Comparison of ENCODE assay signal across 1 cellular context in the genomic region with DNA sequence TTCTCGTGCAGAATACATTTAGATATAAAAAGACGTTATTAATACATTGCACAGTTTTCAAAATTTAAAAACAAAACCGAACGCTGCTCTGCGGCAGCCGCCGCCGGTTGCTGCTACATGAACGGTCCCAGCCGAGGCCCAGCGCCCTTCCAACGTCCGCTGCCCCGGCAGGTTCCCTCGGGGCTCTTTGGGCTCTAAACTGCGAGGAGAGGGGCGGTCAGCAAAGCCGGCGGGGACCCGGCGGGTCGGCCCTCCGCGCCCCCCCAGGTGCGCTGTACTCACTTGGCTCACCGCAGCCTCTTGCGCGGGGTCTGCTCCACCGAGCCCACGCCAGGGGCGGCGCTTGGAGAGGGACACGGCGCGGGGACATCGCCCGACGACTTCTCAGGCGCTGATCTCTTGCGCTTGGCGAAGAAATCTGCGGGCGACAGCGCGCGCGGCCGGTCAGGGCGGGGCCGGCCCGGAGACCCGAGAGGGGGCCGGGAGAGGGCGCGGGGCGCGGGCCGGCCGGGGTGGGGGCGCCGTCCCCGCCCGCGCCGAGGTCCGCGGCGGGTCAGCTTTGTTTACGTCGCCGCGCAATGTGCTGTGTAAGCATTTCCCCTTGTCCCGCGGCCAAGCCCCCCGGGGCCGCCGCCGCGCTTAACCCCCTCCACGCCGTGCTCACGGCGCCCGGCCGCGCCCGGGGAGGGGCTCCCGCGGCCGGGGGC.
TF ChIP-seq lines count a peak whose summit lies in the region.

No MANE protein-coding gene starts in this region.

TF ChIP-seq in K562, 482 proteins besides CTCF, POLR2A, EP300 and RAD21 (continued from another document):
- TF ChIP-seq BRD9 (IDR thresholded peaks at IDR 0.05; ENCODE audit: low read depth, partially characterized antibody), result no peak
- no peak for TF ChIP-seq ZC3H11A (IDR thresholded peaks at IDR 0.05; ENCODE audit: low read depth, low read length)
- TF ChIP-seq HNRNPH1 (optimal IDR thresholded peaks at IDR 0.05; ENCODE audit: low read depth, low read length), result no peak
- TF ChIP-seq, protein P1, sequence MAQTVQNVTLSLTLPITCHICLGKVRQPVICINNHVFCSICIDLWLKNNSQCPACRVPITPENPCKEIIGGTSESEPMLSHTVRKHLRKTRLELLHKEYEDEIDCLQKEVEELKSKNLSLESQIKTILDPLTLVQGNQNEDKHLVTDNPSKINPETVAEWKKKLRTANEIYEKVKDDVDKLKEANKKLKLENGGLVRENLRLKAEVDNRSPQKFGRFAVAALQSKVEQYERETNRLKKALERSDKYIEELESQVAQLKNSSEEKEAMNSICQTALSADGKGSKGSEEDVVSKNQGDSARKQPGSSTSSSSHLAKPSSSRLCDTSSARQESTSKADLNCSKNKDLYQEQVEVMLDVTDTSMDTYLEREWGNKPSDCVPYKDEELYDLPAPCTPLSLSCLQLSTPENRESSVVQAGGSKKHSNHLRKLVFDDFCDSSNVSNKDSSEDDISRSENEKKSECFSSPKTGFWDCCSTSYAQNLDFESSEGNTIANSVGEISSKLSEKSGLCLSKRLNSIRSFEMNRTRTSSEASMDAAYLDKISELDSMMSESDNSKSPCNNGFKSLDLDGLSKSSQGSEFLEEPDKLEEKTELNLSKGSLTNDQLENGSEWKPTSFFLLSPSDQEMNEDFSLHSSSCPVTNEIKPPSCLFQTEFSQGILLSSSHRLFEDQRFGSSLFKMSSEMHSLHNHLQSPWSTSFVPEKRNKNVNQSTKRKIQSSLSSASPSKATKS (CRISPR knock-in tag; IDR thresholded peaks at IDR 0.05), result no peak
- no peak for TF ChIP-seq SIRT6 (IDR thresholded peaks at IDR 0.05; ENCODE audit: low read depth, low read length)
- TF ChIP-seq ZNF586 (CRISPR knock-in tag; conservative IDR thresholded peaks at IDR 0.05), result no peak
- TF ChIP-seq TGIF2 (CRISPR knock-in tag; IDR thresholded peaks at IDR 0.05), result no peak
- TF ChIP-seq SMAD2 (IDR thresholded peaks at IDR 0.05; ENCODE audit: low read depth, low read length), result no peak
- TF ChIP-seq, protein P2, sequence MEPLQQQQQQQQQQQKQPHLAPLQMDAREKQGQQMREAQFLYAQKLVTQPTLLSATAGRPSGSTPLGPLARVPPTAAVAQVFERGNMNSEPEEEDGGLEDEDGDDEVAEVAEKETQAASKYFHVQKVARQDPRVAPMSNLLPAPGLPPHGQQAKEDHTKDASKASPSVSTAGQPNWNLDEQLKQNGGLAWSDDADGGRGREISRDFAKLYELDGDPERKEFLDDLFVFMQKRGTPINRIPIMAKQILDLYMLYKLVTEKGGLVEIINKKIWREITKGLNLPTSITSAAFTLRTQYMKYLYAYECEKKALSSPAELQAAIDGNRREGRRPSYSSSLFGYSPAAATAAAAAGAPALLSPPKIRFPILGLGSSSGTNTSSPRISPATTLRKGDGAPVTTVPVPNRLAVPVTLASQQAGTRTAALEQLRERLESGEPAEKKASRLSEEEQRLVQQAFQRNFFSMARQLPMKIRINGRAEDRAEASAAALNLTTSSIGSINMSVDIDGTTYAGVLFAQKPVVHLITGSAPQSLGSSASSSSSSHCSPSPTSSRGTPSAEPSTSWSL (CRISPR knock-in tag; IDR thresholded peaks at IDR 0.05; ENCODE audit: borderline replicate concordance), result no peak
- TF ChIP-seq MED1 (CRISPR knock-in tag; IDR thresholded peaks at IDR 0.05; ENCODE audit: borderline replicate concordance), result no peak
- TF ChIP-seq, protein P3, sequence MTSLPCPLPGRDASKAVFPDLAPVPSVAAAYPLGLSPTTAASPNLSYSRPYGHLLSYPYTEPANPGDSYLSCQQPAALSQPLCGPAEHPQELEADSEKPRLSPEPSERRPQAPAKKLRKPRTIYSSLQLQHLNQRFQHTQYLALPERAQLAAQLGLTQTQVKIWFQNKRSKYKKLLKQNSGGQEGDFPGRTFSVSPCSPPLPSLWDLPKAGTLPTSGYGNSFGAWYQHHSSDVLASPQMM (CRISPR knock-in tag; IDR thresholded peaks at IDR 0.05), result no peak
- TF ChIP-seq, protein P4, sequence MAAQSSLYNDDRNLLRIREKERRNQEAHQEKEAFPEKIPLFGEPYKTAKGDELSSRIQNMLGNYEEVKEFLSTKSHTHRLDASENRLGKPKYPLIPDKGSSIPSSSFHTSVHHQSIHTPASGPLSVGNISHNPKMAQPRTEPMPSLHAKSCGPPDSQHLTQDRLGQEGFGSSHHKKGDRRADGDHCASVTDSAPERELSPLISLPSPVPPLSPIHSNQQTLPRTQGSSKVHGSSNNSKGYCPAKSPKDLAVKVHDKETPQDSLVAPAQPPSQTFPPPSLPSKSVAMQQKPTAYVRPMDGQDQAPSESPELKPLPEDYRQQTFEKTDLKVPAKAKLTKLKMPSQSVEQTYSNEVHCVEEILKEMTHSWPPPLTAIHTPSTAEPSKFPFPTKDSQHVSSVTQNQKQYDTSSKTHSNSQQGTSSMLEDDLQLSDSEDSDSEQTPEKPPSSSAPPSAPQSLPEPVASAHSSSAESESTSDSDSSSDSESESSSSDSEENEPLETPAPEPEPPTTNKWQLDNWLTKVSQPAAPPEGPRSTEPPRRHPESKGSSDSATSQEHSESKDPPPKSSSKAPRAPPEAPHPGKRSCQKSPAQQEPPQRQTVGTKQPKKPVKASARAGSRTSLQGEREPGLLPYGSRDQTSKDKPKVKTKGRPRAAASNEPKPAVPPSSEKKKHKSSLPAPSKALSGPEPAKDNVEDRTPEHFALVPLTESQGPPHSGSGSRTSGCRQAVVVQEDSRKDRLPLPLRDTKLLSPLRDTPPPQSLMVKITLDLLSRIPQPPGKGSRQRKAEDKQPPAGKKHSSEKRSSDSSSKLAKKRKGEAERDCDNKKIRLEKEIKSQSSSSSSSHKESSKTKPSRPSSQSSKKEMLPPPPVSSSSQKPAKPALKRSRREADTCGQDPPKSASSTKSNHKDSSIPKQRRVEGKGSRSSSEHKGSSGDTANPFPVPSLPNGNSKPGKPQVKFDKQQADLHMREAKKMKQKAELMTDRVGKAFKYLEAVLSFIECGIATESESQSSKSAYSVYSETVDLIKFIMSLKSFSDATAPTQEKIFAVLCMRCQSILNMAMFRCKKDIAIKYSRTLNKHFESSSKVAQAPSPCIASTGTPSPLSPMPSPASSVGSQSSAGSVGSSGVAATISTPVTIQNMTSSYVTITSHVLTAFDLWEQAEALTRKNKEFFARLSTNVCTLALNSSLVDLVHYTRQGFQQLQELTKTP (IDR thresholded peaks at IDR 0.05; ENCODE audit: low read depth in 1 of 2, partially characterized antibody in 2 of 2), result no peak
- no peak for TF ChIP-seq SUPT5H (IDR thresholded peaks at IDR 0.05)
- no peak for TF ChIP-seq CEBPG (CRISPR knock-in tag; IDR thresholded peaks at IDR 0.05)
- no peak for TF ChIP-seq CEBPG (tag; conservative IDR thresholded peaks at IDR 0.05 in 1 of 2, IDR thresholded peaks at IDR 0.05 in 1 of 2)
- TF ChIP-seq, protein P5, sequence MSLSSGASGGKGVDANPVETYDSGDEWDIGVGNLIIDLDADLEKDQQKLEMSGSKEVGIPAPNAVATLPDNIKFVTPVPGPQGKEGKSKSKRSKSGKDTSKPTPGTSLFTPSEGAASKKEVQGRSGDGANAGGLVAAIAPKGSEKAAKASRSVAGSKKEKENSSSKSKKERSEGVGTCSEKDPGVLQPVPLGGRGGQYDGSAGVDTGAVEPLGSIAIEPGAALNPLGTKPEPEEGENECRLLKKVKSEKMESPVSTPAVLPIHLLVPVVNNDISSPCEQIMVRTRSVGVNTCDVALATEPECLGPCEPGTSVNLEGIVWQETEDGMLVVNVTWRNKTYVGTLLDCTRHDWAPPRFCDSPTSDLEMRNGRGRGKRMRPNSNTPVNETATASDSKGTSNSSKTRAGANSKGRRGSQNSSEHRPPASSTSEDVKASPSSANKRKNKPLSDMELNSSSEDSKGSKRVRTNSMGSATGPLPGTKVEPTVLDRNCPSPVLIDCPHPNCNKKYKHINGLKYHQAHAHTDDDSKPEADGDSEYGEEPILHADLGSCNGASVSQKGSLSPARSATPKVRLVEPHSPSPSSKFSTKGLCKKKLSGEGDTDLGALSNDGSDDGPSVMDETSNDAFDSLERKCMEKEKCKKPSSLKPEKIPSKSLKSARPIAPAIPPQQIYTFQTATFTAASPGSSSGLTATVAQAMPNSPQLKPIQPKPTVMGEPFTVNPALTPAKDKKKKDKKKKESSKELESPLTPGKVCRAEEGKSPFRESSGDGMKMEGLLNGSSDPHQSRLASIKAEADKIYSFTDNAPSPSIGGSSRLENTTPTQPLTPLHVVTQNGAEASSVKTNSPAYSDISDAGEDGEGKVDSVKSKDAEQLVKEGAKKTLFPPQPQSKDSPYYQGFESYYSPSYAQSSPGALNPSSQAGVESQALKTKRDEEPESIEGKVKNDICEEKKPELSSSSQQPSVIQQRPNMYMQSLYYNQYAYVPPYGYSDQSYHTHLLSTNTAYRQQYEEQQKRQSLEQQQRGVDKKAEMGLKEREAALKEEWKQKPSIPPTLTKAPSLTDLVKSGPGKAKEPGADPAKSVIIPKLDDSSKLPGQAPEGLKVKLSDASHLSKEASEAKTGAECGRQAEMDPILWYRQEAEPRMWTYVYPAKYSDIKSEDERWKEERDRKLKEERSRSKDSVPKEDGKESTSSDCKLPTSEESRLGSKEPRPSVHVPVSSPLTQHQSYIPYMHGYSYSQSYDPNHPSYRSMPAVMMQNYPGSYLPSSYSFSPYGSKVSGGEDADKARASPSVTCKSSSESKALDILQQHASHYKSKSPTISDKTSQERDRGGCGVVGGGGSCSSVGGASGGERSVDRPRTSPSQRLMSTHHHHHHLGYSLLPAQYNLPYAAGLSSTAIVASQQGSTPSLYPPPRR (CRISPR knock-in tag; IDR thresholded peaks at IDR 0.05; ENCODE audit: borderline replicate concordance), result no peak
- 0 out of 4 replicates have a peak, but pooled peaks of 1 of the 2 experiments have one; percentile 55 for TF ChIP-seq MAZ (CRISPR knock-in tag; conservative IDR thresholded peaks at IDR 0.05 in 1 of 2, IDR thresholded peaks at IDR 0.05 in 1 of 2)
- no peak for TF ChIP-seq PHF21A (IDR thresholded peaks at IDR 0.05; ENCODE audit: borderline replicate concordance, low read depth)
- TF ChIP-seq NFXL1 (CRISPR knock-in tag; IDR thresholded peaks at IDR 0.05), result no peak
- no peak for TF ChIP-seq ZNF165 (CRISPR knock-in tag; IDR thresholded peaks at IDR 0.05; ENCODE audit: borderline replicate concordance)
